ENCODE assay signal across 2 cellular contexts in the genomic region with DNA sequence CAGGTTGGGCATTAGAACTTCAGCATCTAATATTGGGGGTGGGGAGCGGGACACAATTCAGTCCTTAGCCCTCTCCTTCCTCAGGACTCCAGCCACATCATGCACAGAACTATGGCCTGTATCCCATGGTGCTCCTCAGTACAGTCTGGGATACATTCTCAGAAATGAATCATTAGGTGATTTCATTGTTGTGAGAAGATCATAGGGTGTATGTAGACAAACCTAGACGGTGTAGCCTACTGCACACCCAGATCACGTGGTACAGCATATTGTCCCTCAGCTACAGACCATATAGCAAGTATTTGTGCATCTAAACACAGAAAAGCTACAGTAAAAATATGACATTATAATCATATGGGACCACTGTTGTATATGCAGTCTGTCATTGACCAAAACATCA.
TF ChIP-seq lines count a peak whose summit lies in the region.

No MANE protein-coding gene starts in this region.

TF ChIP-seq in IMR-90, 13 proteins besides CTCF, POLR2A, EP300 and RAD21:
- TF ChIP-seq, protein P1, sequence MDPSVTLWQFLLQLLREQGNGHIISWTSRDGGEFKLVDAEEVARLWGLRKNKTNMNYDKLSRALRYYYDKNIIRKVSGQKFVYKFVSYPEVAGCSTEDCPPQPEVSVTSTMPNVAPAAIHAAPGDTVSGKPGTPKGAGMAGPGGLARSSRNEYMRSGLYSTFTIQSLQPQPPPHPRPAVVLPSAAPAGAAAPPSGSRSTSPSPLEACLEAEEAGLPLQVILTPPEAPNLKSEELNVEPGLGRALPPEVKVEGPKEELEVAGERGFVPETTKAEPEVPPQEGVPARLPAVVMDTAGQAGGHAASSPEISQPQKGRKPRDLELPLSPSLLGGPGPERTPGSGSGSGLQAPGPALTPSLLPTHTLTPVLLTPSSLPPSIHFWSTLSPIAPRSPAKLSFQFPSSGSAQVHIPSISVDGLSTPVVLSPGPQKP (IDR thresholded peaks at IDR 0.05; ENCODE audit: borderline replicate concordance, low read depth, low read length) = no peak
- no peak for TF ChIP-seq FOS (IDR thresholded peaks at IDR 0.05; ENCODE audit: low read depth, low read length)
- TF ChIP-seq, protein P2, sequence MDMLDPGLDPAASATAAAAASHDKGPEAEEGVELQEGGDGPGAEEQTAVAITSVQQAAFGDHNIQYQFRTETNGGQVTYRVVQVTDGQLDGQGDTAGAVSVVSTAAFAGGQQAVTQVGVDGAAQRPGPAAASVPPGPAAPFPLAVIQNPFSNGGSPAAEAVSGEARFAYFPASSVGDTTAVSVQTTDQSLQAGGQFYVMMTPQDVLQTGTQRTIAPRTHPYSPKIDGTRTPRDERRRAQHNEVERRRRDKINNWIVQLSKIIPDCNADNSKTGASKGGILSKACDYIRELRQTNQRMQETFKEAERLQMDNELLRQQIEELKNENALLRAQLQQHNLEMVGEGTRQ (IDR thresholded peaks at IDR 0.05; ENCODE audit: low read depth, low read length) = peak; percentile 26; the same call in 1 of the 2 replicates
- TF ChIP-seq MXI1 (IDR thresholded peaks at IDR 0.05; ENCODE audit: borderline replicate concordance, low read depth, low read length) = no peak
- TF ChIP-seq BHLHE40 (IDR thresholded peaks at IDR 0.05; ENCODE audit: low read depth, low read length) = no peak
- no peak for TF ChIP-seq MAZ (IDR thresholded peaks at IDR 0.05; ENCODE audit: borderline replicate concordance, low read depth, low read length)
- no peak for TF ChIP-seq CHD1 (IDR thresholded peaks at IDR 0.05; ENCODE audit: low read depth, low read length)

TF ChIP-seq in K562, 482 proteins besides CTCF, POLR2A, EP300 and RAD21:
- TF ChIP-seq, protein P3, sequence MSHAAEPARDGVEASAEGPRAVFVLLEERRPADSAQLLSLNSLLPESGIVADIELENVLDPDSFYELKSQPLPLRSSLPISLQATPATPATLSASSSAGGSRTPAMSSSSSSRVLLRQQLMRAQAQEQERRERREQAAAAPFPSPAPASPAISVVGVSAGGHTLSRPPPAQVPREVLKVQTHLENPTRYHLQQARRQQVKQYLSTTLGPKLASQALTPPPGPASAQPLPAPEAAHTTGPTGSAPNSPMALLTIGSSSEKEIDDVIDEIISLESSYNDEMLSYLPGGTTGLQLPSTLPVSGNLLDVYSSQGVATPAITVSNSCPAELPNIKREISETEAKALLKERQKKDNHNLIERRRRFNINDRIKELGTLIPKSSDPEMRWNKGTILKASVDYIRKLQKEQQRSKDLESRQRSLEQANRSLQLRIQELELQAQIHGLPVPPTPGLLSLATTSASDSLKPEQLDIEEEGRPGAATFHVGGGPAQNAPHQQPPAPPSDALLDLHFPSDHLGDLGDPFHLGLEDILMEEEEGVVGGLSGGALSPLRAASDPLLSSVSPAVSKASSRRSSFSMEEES (CRISPR knock-in tag; IDR thresholded peaks at IDR 0.05) = peak; percentile 61
- TF ChIP-seq KDM4B (IDR thresholded peaks at IDR 0.05; ENCODE audit: borderline replicate concordance in 2 of 2, low read depth in 1 of 2) = no peak
- TF ChIP-seq, protein P2 (CRISPR knock-in tag; IDR thresholded peaks at IDR 0.05) = peak; percentile 24; the same call in 1 of the 2 replicates
- TF ChIP-seq FOS (IDR thresholded peaks at IDR 0.05; ENCODE audit: extremely low read depth, insufficient read length) = no peak
- TF ChIP-seq RAD51 (IDR thresholded peaks at IDR 0.05; ENCODE audit: borderline replicate concordance, low read depth) = peak; percentile 40; the same call in 1 of the 2 replicates
- TF ChIP-seq ZNF143 (CRISPR knock-in tag; IDR thresholded peaks at IDR 0.05) = no peak
